In genomic region chr9:131584858-131585257, GRCh38 we compare ENCODE assay signal across 15 cellular contexts. TPM values are rescaled to one million over a fixed set of nuclear protein-coding genes. Genes with fewer than 3 reads are reported as not detected.
A peak's percentile ranks its signal among the peaks of the same experiment; 100 is the strongest.
DNase-seq lines count a peak whose midpoint lies in the region; ATAC-seq and TF ChIP-seq lines count a peak whose summit lies in the region.
"Had no signal": no experiment of that assay in that cellular context is flagged by ENCODE, and none has a peak within 500 bp of the region (broad histone marks: within the 10 kb centered on the region; RNA-seq: fewer than 3 reads in every experiment).

No MANE protein-coding gene starts in this region.

- no peak overlapping the region for H3K4me3 Mint-ChIP-seq in activated T-cell treated with anti-CD3 and anti-CD28 coated beads, Interleukin-2, amount 50 U/mL, for 4 hours
- peak overlapping the region; percentile 69 for H3K4me3 Mint-ChIP-seq in activated naive CD8-positive, alpha-beta T cell treated with anti-CD3 and anti-CD28 coated beads, Interleukin-2, amount 10 ng/mL, durations not matched to agents 7 days and 5 days
- peak overlapping the region; percentile 60 to 78 for H3K4me3 Mint-ChIP-seq in stimulated activated naive CD8-positive, alpha-beta T cell treated with anti-CD3 and anti-CD28 coated beads, Interleukin-15, amount 100 ng/mL, for 72 hours
- H3K4me3 Mint-ChIP-seq: GM23338 had no signal

- CTCF ChIA-PET in RWPE1 (lab: Yijun Ruan, JAX), result interaction anchor here (1.6 to 1.7 kb wide), 2 partner anchors 154 to 156 kb away, joined by 4 to 6 read pairs; no protein-coding TSS in a partner anchor

- peak overlapping the region; percentile 17; the same call in 1 of the 2 replicates for H3K27ac ChIP-seq in RWPE1
- H3K27ac ChIP-seq: thyroid gland, VCaP had no signal

- peaks cover 21% of the 10 kb centered on the region for H3K36me3 Mint-ChIP-seq in activated T-cell treated with anti-CD3 and anti-CD28 coated beads, Interleukin-2, amount 50 U/mL, for 4 hours (ENCODE audit: insufficient read depth)
- H3K36me3 Mint-ChIP-seq in activated naive CD8-positive, alpha-beta T cell treated with anti-CD3 and anti-CD28 coated beads, Interleukin-2, amount 10 ng/mL, durations not matched to agents 7 days and 5 days, result peaks cover 26% of the 10 kb centered on the region

- peak overlapping the region; percentile 93 for H3K27ac Mint-ChIP-seq in activated naive CD8-positive, alpha-beta T cell treated with anti-CD3 and anti-CD28 coated beads, Interleukin-2, amount 10 ng/mL, durations not matched to agents 7 days and 5 days
- H3K27ac Mint-ChIP-seq in stimulated activated naive CD8-positive, alpha-beta T cell treated with anti-CD3 and anti-CD28 coated beads, Interleukin-15, amount 100 ng/mL, for 72 hours, result peak overlapping the region; percentile 54 to 92
- H3K27ac Mint-ChIP-seq: GM23338 had no signal

- TF ChIP-seq CTCF in RWPE1 (conservative IDR thresholded peaks at IDR 0.05; ENCODE audit: low read depth), result no peak

- POLR2A ChIA-PET in RWPE1 (lab: Yijun Ruan, JAX; ENCODE audit: low non-redundant PET), result no interaction called here
- POLR2A ChIA-PET in activated naive CD8-positive, alpha-beta T cell treated with anti-CD3 and anti-CD28 coated beads, Interleukin-2, amount 10 ng/mL, durations not matched to agents 7 days and 5 days (lab: Charles Lee), result interaction anchor here (0.7 to 1.6 kb wide), 9 partner anchors 50 to 169 kb away, joined by 3 to 7 read pairs (median 4); partner anchors contain the start of gene UCK1

- peaks cover 28% of the 10 kb centered on the region for H3K4me1 Mint-ChIP-seq in activated T-cell treated with anti-CD3 and anti-CD28 coated beads, Interleukin-2, amount 50 U/mL, for 4 hours (ENCODE audit: low read depth)
- H3K4me1 Mint-ChIP-seq in activated naive CD8-positive, alpha-beta T cell treated with anti-CD3 and anti-CD28 coated beads, Interleukin-2, amount 10 ng/mL, durations not matched to agents 7 days and 5 days, result peaks cover 30% of the 10 kb centered on the region
- peaks cover 53% of the 10 kb centered on the region for H3K4me1 Mint-ChIP-seq in stimulated activated naive CD8-positive, alpha-beta T cell treated with anti-CD3 and anti-CD28 coated beads, Interleukin-15, amount 100 ng/mL, for 72 hours
- H3K4me1 Mint-ChIP-seq: GM23338 had no signal

- ATAC-seq in activated T-cell treated with anti-CD3 and anti-CD28 coated beads, Interleukin-2, amount 50 U/mL, for 4 hours, result peak; percentile 12 to 13
- peak; percentile 17 for ATAC-seq in activated naive CD8-positive, alpha-beta T cell treated with anti-CD3 and anti-CD28 coated beads, Interleukin-2, amount 10 ng/mL, durations not matched to agents 7 days and 5 days (ENCODE audit: low read depth)
- peak; percentile 35 for ATAC-seq in stimulated activated naive CD8-positive, alpha-beta T cell treated with anti-CD3 and anti-CD28 coated beads, Interleukin-15, amount 100 ng/mL, for 72 hours
- ATAC-seq in GM21526 (IDR thresholded peaks at IDR 0.05; ENCODE audit: low FRiP score, unreplicated experiment), result no peak
- ATAC-seq: GM23338 had no signal

- DNase-seq in activated T-cell treated with anti-CD3 and anti-CD28 coated beads, Interleukin-2, amount 50 U/mL, for 4 hours, result no peak
- DNase-seq in activated T-cell treated with anti-CD3 and anti-CD28 coated beads, Interleukin-2, amount 50 U/mL, for 1 hour, result no peak
- DNase-seq in RWPE1 (ENCODE audit: low spot score), result no peak
- peak; percentile 36 for DNase-seq in activated naive CD8-positive, alpha-beta T cell treated with anti-CD3 and anti-CD28 coated beads, Interleukin-2, amount 10 ng/mL, durations not matched to agents 7 days and 5 days
- no peak for DNase-seq in stimulated activated naive CD8-positive, alpha-beta T cell treated with anti-CD3 and anti-CD28 coated beads, Interleukin-15, amount 100 ng/mL, for 72 hours
- DNase-seq in NCI-H2081 treated with DMSO at 0.1 percent for 48 hours (lab: John Stamatoyannopoulos, UW), result no peak
- DNase-seq in CD1c-positive myeloid dendritic cell (ENCODE audit: extremely low spot score), result no peak
- DNase-seq: activated CD8-positive, alpha-beta memory T cell treated with anti-CD3 and anti-CD28 coated beads, Interleukin-2, amount 50 U/mL, for 48 hours; NCI-H1105; thyroid gland had no signal

- H3K27me3 Mint-ChIP-seq in activated T-cell treated with anti-CD3 and anti-CD28 coated beads, Interleukin-2, amount 50 U/mL, for 4 hours (ENCODE audit: low read depth), result no peaks in the 10 kb centered on the region
- H3K27me3 Mint-ChIP-seq in activated naive CD8-positive, alpha-beta T cell treated with anti-CD3 and anti-CD28 coated beads, Interleukin-2, amount 10 ng/mL, durations not matched to agents 7 days and 5 days, result no peaks in the 10 kb centered on the region
- H3K27me3 Mint-ChIP-seq in stimulated activated naive CD8-positive, alpha-beta T cell treated with anti-CD3 and anti-CD28 coated beads, Interleukin-15, amount 100 ng/mL, for 72 hours, result no peaks in the 10 kb centered on the region

- no peaks in the 10 kb centered on the region for H3K9me3 Mint-ChIP-seq in activated T-cell treated with anti-CD3 and anti-CD28 coated beads, Interleukin-2, amount 50 U/mL, for 4 hours
- no peaks in the 10 kb centered on the region for H3K9me3 Mint-ChIP-seq in activated naive CD8-positive, alpha-beta T cell treated with anti-CD3 and anti-CD28 coated beads, Interleukin-2, amount 10 ng/mL, durations not matched to agents 7 days and 5 days
- no peaks in the 10 kb centered on the region for H3K9me3 Mint-ChIP-seq in stimulated activated naive CD8-positive, alpha-beta T cell treated with anti-CD3 and anti-CD28 coated beads, Interleukin-15, amount 100 ng/mL, for 72 hours
- H3K9me3 Mint-ChIP-seq: GM23338 had no signal

RNA-seq across cellular contexts. Expression of gene PRRT1B, which starts 39.5 kb away (rescaled TPM):
- not detected for total RNA-seq in activated T-cell treated with anti-CD3 and anti-CD28 coated beads, Interleukin-2, amount 50 U/mL, for 4 hours
- total RNA-seq in activated naive CD8-positive, alpha-beta T cell treated with anti-CD3 and anti-CD28 coated beads, Interleukin-2, amount 10 ng/mL, durations not matched to agents 7 days and 5 days, result not detected
- total RNA-seq: aorta, SJSA1, thyroid gland had no signal

RNA-seq across cellular contexts. Expression of gene UCK1, which starts 53.8 kb away (rescaled TPM):
- 10 to 100 TPM; 21.1 to 23.3 (median 22.9) TPM for total RNA-seq in activated T-cell treated with anti-CD3 and anti-CD28 coated beads, Interleukin-2, amount 50 U/mL, for 4 hours
- total RNA-seq in activated naive CD8-positive, alpha-beta T cell treated with anti-CD3 and anti-CD28 coated beads, Interleukin-2, amount 10 ng/mL, durations not matched to agents 7 days and 5 days, result 10 to 100 TPM; 30.6 to 38.8 TPM
